In the genomic region with DNA sequence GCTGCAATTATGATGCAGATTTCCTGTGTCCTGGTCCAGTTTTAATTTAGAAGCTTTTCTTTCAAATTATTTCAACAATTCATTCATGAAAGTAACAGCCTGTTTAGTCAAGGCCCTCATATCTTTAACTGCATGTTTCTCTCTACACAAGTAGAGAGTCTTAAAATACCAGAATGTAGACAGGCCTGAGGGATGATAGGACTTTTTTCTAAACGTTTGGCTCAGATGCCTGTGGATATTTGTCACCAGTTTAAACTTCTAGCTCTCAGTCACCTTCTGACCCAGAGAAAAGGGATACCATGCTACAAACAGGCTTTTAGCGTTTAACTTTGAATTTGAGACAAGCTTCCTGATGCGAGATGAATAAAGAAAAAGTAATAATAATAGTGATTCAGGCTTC, we compare ENCODE assay signal across 12 cellular contexts. TPM values are rescaled to one million over a fixed set of nuclear protein-coding genes. Genes with fewer than 3 reads are reported as not detected.
DNase-seq lines count a peak whose midpoint lies in the region; ATAC-seq and TF ChIP-seq lines count a peak whose summit lies in the region.
"Had no signal": no experiment of that assay in that cellular context is flagged by ENCODE, and none has a peak within 500 bp of the region (broad histone marks: within the 10 kb centered on the region; RNA-seq: fewer than 3 reads in every experiment).

No MANE protein-coding gene starts in this region.

- H3K36me3 ChIP-seq in brain microvascular endothelial cell (replicated peaks) (peaks cover 3% of the 10 kb centered on the region), subcutaneous abdominal adipose tissue (ENCODE audit: control insufficient read depth in 5 of 5, insufficient read depth in 5 of 5, low read length in 5 of 5) (peaks cover 0 to 3% (median 0%) of the 10 kb centered on the region in 5 donors)
- H3K36me3 ChIP-seq: prostate gland had no signal

- DNase-seq in H9: no peak
- peak; percentile 78 for DNase-seq in brain microvascular endothelial cell
- DNase-seq in kidney glomerular epithelial cell (lab: John Stamatoyannopoulos, UW): peak; percentile 46
- DNase-seq in cerebellum (ENCODE audit: low spot score): no peak
- no peak for DNase-seq in GM10266 (ENCODE audit: extremely low spot score)
- no peak for DNase-seq in stimulated activated naive B cell treated with anti-CD40 and anti-IgM and Interleukin-4, amounts not matched to agents 10 μg/mL and 1 μg/mL and 100 μg/mL, for 72 hours
- DNase-seq: activated CD8-positive, alpha-beta T cell treated with anti-CD3 and anti-CD28 coated beads, Interleukin-2, amount 10 ng/mL, durations not matched to agents 7 days and 5 days; body of pancreas; DND-41 had no signal

- TF ChIP-seq CTCF in H9 (conservative IDR thresholded peaks at IDR 0.05) (no peak), brain microvascular endothelial cell (IDR thresholded peaks at IDR 0.05; ENCODE audit: low read depth, low read length, missing control alignments) (no peak), GM10266 (IDR thresholded peaks at IDR 0.05; ENCODE audit: control insufficient read depth, insufficient read depth, low read depth, missing control alignments) (no peak)

- H3K23ac ChIP-seq in H9 (ENCODE audit: insufficient read length, low read depth, low read length): no peak overlapping the region

- no peaks in the 10 kb centered on the region for H4K20me1 ChIP-seq in H9 (ENCODE audit: control insufficient read depth, insufficient read depth, insufficient read length)

- ATAC-seq in GM21619 (IDR thresholded peaks at IDR 0.05; ENCODE audit: unreplicated experiment): no peak
- no peak for ATAC-seq in stimulated activated naive B cell treated with anti-CD40 and anti-IgM and Interleukin-4, amounts not matched to agents 10 μg/mL and 1 μg/mL and 100 μg/mL, for 72 hours (replicated peaks)
- ATAC-seq: activated CD8-positive, alpha-beta T cell treated with anti-CD3 and anti-CD28 coated beads, Interleukin-2, amount 10 ng/mL, durations not matched to agents 7 days and 5 days; body of pancreas had no signal

- H3K4me2 ChIP-seq in H9 (ENCODE audit: insufficient read depth, insufficient read length, low read length): peak overlapping the region; percentile 12

- no peaks in the 10 kb centered on the region for H3K23me2 ChIP-seq in H9 (ENCODE audit: insufficient read length, low read depth, low read length, poor library complexity, severe bottlenecking)

- H3K27ac ChIP-seq in H9 (ENCODE audit: insufficient read length, low read depth, low read length) (no peak overlapping the region), brain microvascular endothelial cell (peak overlapping the region; percentile 70), subcutaneous abdominal adipose tissue (ENCODE audit: low read depth, low read length) (peak overlapping the region; percentile 76)
- H3K27ac ChIP-seq: body of pancreas, prostate gland had no signal

- peaks cover 23 to 29% of the 10 kb centered on the region in 2 experiments for H3K4me1 Mint-ChIP-seq in H9
- no peaks in the 10 kb centered on the region for H3K4me1 Mint-ChIP-seq in stimulated activated naive B cell treated with anti-CD40 and anti-IgM and Interleukin-4, amounts not matched to agents 10 μg/mL and 1 μg/mL and 100 μg/mL, for 72 hours

- H4K91ac ChIP-seq in H9 (ENCODE audit: insufficient read length, low read depth, low read length): no peak overlapping the region

- no peaks in the 10 kb centered on the region for H3K27me3 ChIP-seq in H9 (ENCODE audit: insufficient read depth, low read length)
- no peaks in the 10 kb centered on the region for H3K27me3 ChIP-seq in brain microvascular endothelial cell (replicated peaks)
- no peaks in the 10 kb centered on the region for H3K27me3 ChIP-seq in subcutaneous abdominal adipose tissue (ENCODE audit: control insufficient read depth in 5 of 5, insufficient read depth in 4 of 5, low read length in 5 of 5)
- H3K27me3 ChIP-seq: body of pancreas had no signal

- no peak overlapping the region for H3T11ph ChIP-seq in H9 (ENCODE audit: low read length)

- H3K27me3 Mint-ChIP-seq in H9 (ENCODE audit: low read depth): no peaks in the 10 kb centered on the region
- H3K27me3 Mint-ChIP-seq in stimulated activated naive B cell treated with anti-CD40 and anti-IgM and Interleukin-4, amounts not matched to agents 10 μg/mL and 1 μg/mL and 100 μg/mL, for 72 hours: no peaks in the 10 kb centered on the region

- H3K9me3 ChIP-seq in H9 (ENCODE audit: control insufficient read depth, low read depth, low read length) (no peaks in the 10 kb centered on the region), subcutaneous abdominal adipose tissue (ENCODE audit: control insufficient read depth in 5 of 5, low read length in 5 of 5) (no peaks in the 10 kb centered on the region)
- H3K9me3 ChIP-seq: body of pancreas, prostate gland had no signal

- peaks cover 3% of the 10 kb centered on the region; the same call in 1 of the 2 replicates for H3K4me1 ChIP-seq in H9 (ENCODE audit: insufficient read depth, low read length)
- peaks cover 0 to 61% (median 27%) of the 10 kb centered on the region in 5 donors for H3K4me1 ChIP-seq in subcutaneous abdominal adipose tissue (ENCODE audit: control insufficient read depth in 5 of 5, insufficient read depth in 5 of 5, low read length in 5 of 5)
- H3K4me1 ChIP-seq: body of pancreas, prostate gland had no signal

- H3K14ac ChIP-seq in H9 (ENCODE audit: insufficient read depth, low read length): no peak overlapping the region

- H4K8ac ChIP-seq in H9 (replicated peaks; ENCODE audit: insufficient read length, low read depth, low read length): no peak overlapping the region

- H3K36me3 Mint-ChIP-seq in H9 (ENCODE audit: insufficient read depth in 1 of 3, low read depth in 3 of 3): no peaks in the 10 kb centered on the region
- H3K36me3 Mint-ChIP-seq in stimulated activated naive B cell treated with anti-CD40 and anti-IgM and Interleukin-4, amounts not matched to agents 10 μg/mL and 1 μg/mL and 100 μg/mL, for 72 hours: no peaks in the 10 kb centered on the region

- H3K79me1 ChIP-seq in H9 (ENCODE audit: insufficient read depth, low read depth, low read length, poor library complexity, severe bottlenecking): no peaks in the 10 kb centered on the region

- H2BK120ac ChIP-seq in H9 (ENCODE audit: low read depth, low read length, poor library complexity, severe bottlenecking): no peak overlapping the region

- H3K9ac ChIP-seq in H9 (ENCODE audit: extremely low read depth, insufficient read length, low read length) (no peak overlapping the region), subcutaneous abdominal adipose tissue (ENCODE audit: low read length in 5 of 5) (peak overlapping the region in 1 of 5 donors; percentile 32)

- H2AK5ac ChIP-seq in H9 (ENCODE audit: insufficient read length, low read length): no peak overlapping the region

- H2AFZ ChIP-seq in H9 (ENCODE audit: low read length): no peak overlapping the region

- H3K27ac Mint-ChIP-seq in H9: peak overlapping the region in 2 of 3 experiments; percentile 18 to 23; a peak in 1 of 7 replicates
- H3K27ac Mint-ChIP-seq in stimulated activated naive B cell treated with anti-CD40 and anti-IgM and Interleukin-4, amounts not matched to agents 10 μg/mL and 1 μg/mL and 100 μg/mL, for 72 hours: no peak overlapping the region
- H3K27ac Mint-ChIP-seq: activated CD8-positive, alpha-beta T cell treated with anti-CD3 and anti-CD28 coated beads, Interleukin-2, amount 10 ng/mL, durations not matched to agents 7 days and 5 days had no signal

- H2BK5ac ChIP-seq in H9 (ENCODE audit: insufficient read length, low read length): no peak overlapping the region

- no peaks in the 10 kb centered on the region; a peak in 1 of 5 replicates for H3K9me3 Mint-ChIP-seq in H9
- peaks cover 0 to 1% of the 10 kb centered on the region in 2 donors for H3K9me3 Mint-ChIP-seq in stimulated activated naive B cell treated with anti-CD40 and anti-IgM and Interleukin-4, amounts not matched to agents 10 μg/mL and 1 μg/mL and 100 μg/mL, for 72 hours

- no peak overlapping the region for H2BK20ac ChIP-seq in H9 (ENCODE audit: low read depth, low read length, poor library complexity, severe bottlenecking)

- H3K79me2 ChIP-seq in H9 (ENCODE audit: insufficient read depth, low read length): no peaks in the 10 kb centered on the region; the same call in 1 of the 2 replicates

- no peak overlapping the region for H4K5ac ChIP-seq in H9 (ENCODE audit: insufficient read length, low read depth, low read length)

- no peak overlapping the region for H3K56ac ChIP-seq in H9 (ENCODE audit: insufficient read length, low read depth, low read length)

- no peak overlapping the region for H2BK15ac ChIP-seq in H9 (ENCODE audit: low read depth, low read length)

- no peak overlapping the region for H3K18ac ChIP-seq in H9 (ENCODE audit: insufficient read length, low read depth, low read length)

- no peak overlapping the region for H3K4ac ChIP-seq in H9 (ENCODE audit: low read depth, low read length)

- H3K4me3 ChIP-seq in brain microvascular endothelial cell (ENCODE audit: low read depth, low read length) (no peak overlapping the region), subcutaneous abdominal adipose tissue (ENCODE audit: low read depth in 1 of 5, low read length in 5 of 5) (no peak overlapping the region)
- H3K4me3 ChIP-seq: body of pancreas, prostate gland had no signal

- no peak overlapping the region for H2BK12ac ChIP-seq in H9 (ENCODE audit: insufficient read length, low read depth, low read length)

- no peak overlapping the region for H3K4me3 Mint-ChIP-seq in H9
- H3K4me3 Mint-ChIP-seq in stimulated activated naive B cell treated with anti-CD40 and anti-IgM and Interleukin-4, amounts not matched to agents 10 μg/mL and 1 μg/mL and 100 μg/mL, for 72 hours: no peak overlapping the region
- H3K4me3 Mint-ChIP-seq: activated CD8-positive, alpha-beta T cell treated with anti-CD3 and anti-CD28 coated beads, Interleukin-2, amount 10 ng/mL, durations not matched to agents 7 days and 5 days had no signal

- WGBS in H9 (ENCODE audit: extremely low coverage, insufficient read length, low lambda C conversion rate): no CpG with 5 or more reads among the region's 3 CpGs

- in situ Hi-C loops in brain microvascular endothelial cell (cut with HindIII; ENCODE audit: low pct_ligation_motif_present, low sequenced_read_pairs): no loop called here

RNA-seq across cellular contexts. Expression of gene COL5A2, which starts 15.7 kb away (rescaled TPM):
- total RNA-seq in H9 (2021): 10.5 and 13.6 TPM in 2 replicates
- total RNA-seq in cerebellum: 35.2 TPM

Comparison
In these comparisons a context has a peak if more than half of its experiments do, and no peak if none do; other contexts are left out.
1. DNase-seq: peak in brain microvascular endothelial cell (single experiment) and kidney glomerular epithelial cell (single experiment); none in H9 (single experiment), cerebellum (single experiment), GM10266 (single experiment) and stimulated activated naive B cell treated with anti-CD40 and anti-IgM and Interleukin-4, amounts not matched to agents 10 μg/mL and 1 μg/mL and 100 μg/mL, for 72 hours (single experiment).